In genomic region chr5:138458856-138459255, GRCh38 we compare ENCODE assay signal across 15 cellular contexts.
A peak's percentile ranks its signal among the peaks of the same experiment; 100 is the strongest.
DNase-seq lines count a peak whose midpoint lies in the region; ATAC-seq and TF ChIP-seq lines count a peak whose summit lies in the region.
"Had no signal": no experiment of that assay in that cellular context is flagged by ENCODE, and none has a peak within 500 bp of the region (broad histone marks: within the 10 kb centered on the region; RNA-seq: fewer than 3 reads in every experiment).

No MANE protein-coding gene starts in this region.

- H3K27me3 Mint-ChIP-seq in activated T-cell treated with anti-CD3 and anti-CD28 coated beads, Interleukin-2, amount 50 U/mL, for 24 hours: no peaks in the 10 kb centered on the region
- H3K27me3 Mint-ChIP-seq in dendritic cell treated with granulocyte-macrophage colony-stimulating factor and Interleukin-4, amounts not matched to agents 40 ng/mL and 50 ng/mL, for 4 days: peaks cover 12% of the 10 kb centered on the region

- H3K79me2 ChIP-seq in SU-DHL-6 (ENCODE audit: insufficient read depth, low read length): no peaks in the 10 kb centered on the region

- peak overlapping the region; percentile 100 for H3K27ac Mint-ChIP-seq in activated T-cell treated with anti-CD3 and anti-CD28 coated beads, Interleukin-2, amount 50 U/mL, for 24 hours
- peak overlapping the region; percentile 86 for H3K27ac Mint-ChIP-seq in dendritic cell treated with granulocyte-macrophage colony-stimulating factor and Interleukin-4, amounts not matched to agents 40 ng/mL and 50 ng/mL, for 4 days

- H3K36me3 Mint-ChIP-seq in activated T-cell treated with anti-CD3 and anti-CD28 coated beads, Interleukin-2, amount 50 U/mL, for 24 hours (ENCODE audit: low read depth): no peaks in the 10 kb centered on the region
- H3K36me3 Mint-ChIP-seq in dendritic cell treated with granulocyte-macrophage colony-stimulating factor and Interleukin-4, amounts not matched to agents 40 ng/mL and 50 ng/mL, for 4 days (ENCODE audit: low read depth): no peaks in the 10 kb centered on the region

- H3K9me3 Mint-ChIP-seq in activated T-cell treated with anti-CD3 and anti-CD28 coated beads, Interleukin-2, amount 50 U/mL, for 24 hours: no peaks in the 10 kb centered on the region
- H3K9me3 Mint-ChIP-seq in dendritic cell treated with granulocyte-macrophage colony-stimulating factor and Interleukin-4, amounts not matched to agents 40 ng/mL and 50 ng/mL, for 4 days: no peaks in the 10 kb centered on the region

- H3K27ac ChIP-seq in SU-DHL-6 (ENCODE audit: low read depth, low read length): no peak overlapping the region
- H3K27ac ChIP-seq: KMS-11, suprapubic skin had no signal

- no peak for DNase-seq in activated T-cell treated with anti-CD3 and anti-CD28 coated beads, Interleukin-2, amount 50 U/mL, for 24 hours
- DNase-seq in activated T-cell treated with anti-CD3 and anti-CD28 coated beads for 4 hours: no peak
- DNase-seq in stimulated activated naive CD8-positive, alpha-beta T cell treated with anti-CD3 and anti-CD28 coated beads, Interleukin-15, Interleukin-2, amounts not matched to agents 100 U/mL and 50 U/mL, for 24 hours: no peak
- no peak for DNase-seq in NCI-H748 (lab: John Stamatoyannopoulos, UW; ENCODE audit: unreplicated experiment)
- DNase-seq in iPS-NIHi11 (ENCODE audit: low spot score): no peak
- DNase-seq: NCI-H1694 treated with DMSO at 0.1 percent for 48 hours, NCI-H748 treated with DMSO at 0.1 percent for 48 hours, T1000 had no signal

- H3F3A ChIP-seq in SU-DHL-6 (ENCODE audit: insufficient read depth): no peaks in the 10 kb centered on the region

- peak overlapping the region; percentile 61 for H2AFZ ChIP-seq in SU-DHL-6 (ENCODE audit: low read depth, low read length, severe bottlenecking)

- no peak overlapping the region for H3K4me2 ChIP-seq in SU-DHL-6 (ENCODE audit: low read depth, low read length, poor library complexity, severe bottlenecking)
- H3K4me2 ChIP-seq: KMS-11, smooth muscle cell had no signal

- no peak for TF ChIP-seq CTCF in SU-DHL-6 (IDR thresholded peaks at IDR 0.05; ENCODE audit: insufficient read depth, low read length, poor library complexity, severe bottlenecking)

- peak overlapping the region; percentile 76 for H3K4me3 Mint-ChIP-seq in activated T-cell treated with anti-CD3 and anti-CD28 coated beads, Interleukin-2, amount 50 U/mL, for 24 hours
- H3K4me3 Mint-ChIP-seq in dendritic cell treated with granulocyte-macrophage colony-stimulating factor and Interleukin-4, amounts not matched to agents 40 ng/mL and 50 ng/mL, for 4 days: no peak overlapping the region

- intact Hi-C loops in dendritic cell treated with granulocyte-macrophage colony-stimulating factor and Interleukin-4, amounts not matched to agents 40 ng/mL and 50 ng/mL, for 4 days (cut with micrococcal nuclease): no loop called here

- peak; percentile 15 for ATAC-seq in stimulated activated naive CD8-positive, alpha-beta T cell treated with anti-CD3 and anti-CD28 coated beads, Interleukin-15, Interleukin-2, amounts not matched to agents 100 U/mL and 50 U/mL, for 24 hours
- ATAC-seq in HG02981 (IDR thresholded peaks at IDR 0.05; ENCODE audit: unreplicated experiment): no peak

- peaks cover 51% of the 10 kb centered on the region for H3K4me1 Mint-ChIP-seq in activated T-cell treated with anti-CD3 and anti-CD28 coated beads, Interleukin-2, amount 50 U/mL, for 24 hours (ENCODE audit: low read depth)
- peaks cover 42% of the 10 kb centered on the region for H3K4me1 Mint-ChIP-seq in dendritic cell treated with granulocyte-macrophage colony-stimulating factor and Interleukin-4, amounts not matched to agents 40 ng/mL and 50 ng/mL, for 4 days (ENCODE audit: low read depth)

- no peaks in the 10 kb centered on the region for H3K9me2 ChIP-seq in SU-DHL-6 (replicated peaks; ENCODE audit: insufficient read depth, low read length)

- no peaks in the 10 kb centered on the region for H4K20me1 ChIP-seq in SU-DHL-6 (ENCODE audit: low read depth, low read length)

- no peaks in the 10 kb centered on the region for H3K36me3 ChIP-seq in SU-DHL-6 (ENCODE audit: low read length)
- H3K36me3 ChIP-seq: ovary, suprapubic skin had no signal

- no peaks in the 10 kb centered on the region for H3K9me3 ChIP-seq in SU-DHL-6 (ENCODE audit: insufficient read depth, low read length)
- H3K9me3 ChIP-seq: ovary, suprapubic skin had no signal

- peak overlapping the region; percentile 10; the same call in 1 of the 2 replicates for H3K9ac ChIP-seq in SU-DHL-6 (ENCODE audit: low read length)
- H3K9ac ChIP-seq: KMS-11 had no signal

- H3K27me3 ChIP-seq in SU-DHL-6 (ENCODE audit: low read length): no peaks in the 10 kb centered on the region
- H3K27me3 ChIP-seq: ovary, suprapubic skin had no signal

- H3K4me3 ChIP-seq in SU-DHL-6 (ENCODE audit: insufficient read depth, low read length, poor library complexity, severe bottlenecking): no peak overlapping the region
- H3K4me3 ChIP-seq: ovary, smooth muscle cell, suprapubic skin had no signal
